14 cellular contexts compared by ENCODE assay signal in genomic region chr3:181317521-181317920, GRCh38.
"Had no signal": no experiment of that assay in that cellular context is flagged by ENCODE, and none has a peak within 500 bp of the region (broad histone marks: within the 10 kb centered on the region; RNA-seq: fewer than 3 reads in every experiment).

No MANE protein-coding gene starts in this region.

- H3K4me3 Mint-ChIP-seq: activated naive CD4-positive, alpha-beta T cell treated with anti-CD3 and anti-CD28 coated beads for 36 hours; effector memory CD8-positive, alpha-beta T cell; immature natural killer cell; natural killer cell treated with Interleukin-12 subunit alpha and Interleukin-12 subunit beta and Interleukin-15 and Interleukin-18, amount 100 ng/mL, for 72 hours had no signal

- DNase-seq: activated CD4-positive, alpha-beta T cell treated with anti-CD3 and anti-CD28 coated beads, Interleukin-2, amount 50 U/mL, for 1 hour; activated CD8-positive, alpha-beta memory T cell treated with anti-CD3 and anti-CD28 coated beads for 24 hours; activated naive CD4-positive, alpha-beta T cell treated with anti-CD3 and anti-CD28 coated beads for 36 hours; dermis blood vessel endothelial cell; effector memory CD8-positive, alpha-beta T cell; foreskin melanocyte; head of caudate nucleus; immature natural killer cell; mesendoderm; occipital lobe; stimulated activated CD4-positive, alpha-beta T cell treated with anti-CD3 and anti-CD28 coated beads, Interleukin-2, amount 100 ng/mL, for 48 hours; stimulated activated naive CD4-positive, alpha-beta T cell; transverse colon had no signal

- H3K27ac Mint-ChIP-seq: activated naive CD4-positive, alpha-beta T cell treated with anti-CD3 and anti-CD28 coated beads for 36 hours; effector memory CD8-positive, alpha-beta T cell; immature natural killer cell; natural killer cell treated with Interleukin-12 subunit alpha and Interleukin-12 subunit beta and Interleukin-15 and Interleukin-18, amount 100 ng/mL, for 72 hours had no signal

- H3K27me3 Mint-ChIP-seq: effector memory CD8-positive, alpha-beta T cell; natural killer cell treated with Interleukin-12 subunit alpha and Interleukin-12 subunit beta and Interleukin-15 and Interleukin-18, amount 100 ng/mL, for 72 hours had no signal

- ATAC-seq: effector memory CD8-positive, alpha-beta T cell; natural killer cell treated with Interleukin-12 subunit alpha and Interleukin-12 subunit beta and Interleukin-15 and Interleukin-18, amount 100 ng/mL, for 72 hours had no signal

- H3K36me3 Mint-ChIP-seq: immature natural killer cell had no signal

- H3K4me1 Mint-ChIP-seq: immature natural killer cell had no signal
